ENCODE assay signal across 33 cellular contexts in genomic region chr20:54922636-54923035, GRCh38.
DNase-seq lines count a peak whose midpoint lies in the region; ATAC-seq, FAIRE-seq and TF ChIP-seq lines count a peak whose summit lies in the region.
"Had no signal": no experiment of that assay in that cellular context is flagged by ENCODE, and none has a peak within 500 bp of the region (broad histone marks: within the 10 kb centered on the region; RNA-seq: fewer than 3 reads in every experiment).

No MANE protein-coding gene starts in this region.

- ATAC-seq in HepG2 (no peak), right lobe of liver (no peak), HG03045 (IDR thresholded peaks at IDR 0.05; ENCODE audit: unreplicated experiment) (no peak), heart right ventricle (no peak)
- ATAC-seq: A549; CD8-positive, alpha-beta T cell had no signal

- BruUV-seq in HepG2 (replicated peaks; lab: Mats Ljungman, UMichigan) (no TSS peak), endothelial cell of umbilical vein (replicated peaks; lab: Mats Ljungman, UMichigan) (no TSS peak)

- no peak overlapping the region for H3K27ac ChIP-seq in HepG2 (ENCODE audit: extremely low read length, insufficient read depth, low read length)
- no peak overlapping the region for H3K27ac ChIP-seq in right lobe of liver
- no peak overlapping the region for H3K27ac ChIP-seq in endothelial cell of umbilical vein (ENCODE audit: insufficient read depth, low read depth, low read length)
- no peak overlapping the region for H3K27ac ChIP-seq in heart right ventricle
- H3K27ac ChIP-seq: 22Rv1; A549; BLaER1; BLaER1 treated with 17β-estradiol and CSF1 and Interleukin-3, amounts not matched to agents 10 nM and 100 nM; C4-2B had no signal

- H3K9ac ChIP-seq in HepG2 (ENCODE audit: insufficient read depth, low read depth, low read length) (no peak overlapping the region), endothelial cell of umbilical vein (replicated peaks; ENCODE audit: extremely low read depth, insufficient read depth, low read length) (no peak overlapping the region)
- H3K9ac ChIP-seq: BLaER1; BLaER1 treated with 17β-estradiol and CSF1 and Interleukin-3, amounts not matched to agents 10 nM and 100 nM had no signal

- no peaks in the 10 kb centered on the region for H4K20me1 ChIP-seq in HepG2 (ENCODE audit: insufficient read depth, low read length)
- no peaks in the 10 kb centered on the region for H4K20me1 ChIP-seq in endothelial cell of umbilical vein (replicated peaks; ENCODE audit: control insufficient read depth, extremely low read depth, insufficient read depth, low read length)
- H4K20me1 ChIP-seq: BLaER1; BLaER1 treated with 17β-estradiol and CSF1 and Interleukin-3, amounts not matched to agents 10 nM and 100 nM had no signal

- CTCF ChIA-PET in HepG2 (lab: Yijun Ruan, JAX; ENCODE audit: low intra/inter-chr PET ratio, low total read pairs), result no interaction called here
- CTCF ChIA-PET in endothelial cell of umbilical vein (lab: Charles Lee), result no interaction called here

- no peak overlapping the region for H3K4me3 ChIP-seq in HepG2 (replicated peaks in 1 of 3; ENCODE audit: insufficient read depth in 1 of 3, low read depth in 2 of 3, low read length in 3 of 3)
- no peak overlapping the region for H3K4me3 ChIP-seq in right lobe of liver
- H3K4me3 ChIP-seq in endothelial cell of umbilical vein (replicated peaks in 1 of 3; ENCODE audit: insufficient read depth in 1 of 3, low read depth in 1 of 3, low read length in 3 of 3), result no peak overlapping the region
- H3K4me3 ChIP-seq in heart right ventricle, result no peak overlapping the region
- H3K4me3 ChIP-seq: A549; BLaER1; BLaER1 treated with 17β-estradiol and CSF1 and Interleukin-3, amounts not matched to agents 10 nM and 100 nM had no signal

- no peak for DNase-seq in HepG2 (ENCODE audit: low spot score)
- no peak for DNase-seq in right lobe of liver
- no peak for DNase-seq in HTR-8/SVneo (ENCODE audit: insufficient read length, low spot score)
- no peak for DNase-seq in endothelial cell of umbilical vein (ENCODE audit: low read depth, low spot score)
- DNase-seq in heart right ventricle, result no peak
- DNase-seq: 8988T; ACHN; AML-193; BE2C; C1 segment of cervical spinal cord; Caco-2; Calu3; CD4-positive, alpha-beta memory T cell; CD4-positive, alpha-beta T cell; CD4-positive, CD25-positive, alpha-beta regulatory T cell; CD8-positive, alpha-beta memory T cell; CD8-positive, alpha-beta T cell; COR-L47; DMS 273 treated with DMSO at 0.1 percent for 48 hours; DMS153; DMS53; DMS79; DMS79 treated with DMSO at 0.1 percent for 48 hours; DND-41; EL had no signal

- H3K9me1 ChIP-seq in endothelial cell of umbilical vein (replicated peaks; ENCODE audit: control insufficient read depth, extremely low read depth, insufficient read depth, low read length), result no peaks in the 10 kb centered on the region

- intact Hi-C loops in HepG2 (cut with micrococcal nuclease; ENCODE audit: unreplicated experiment) (no loop called here), right lobe of liver (cut with DNase I) (no loop called here), endothelial cell of umbilical vein (cut with micrococcal nuclease) (no loop called here), heart right ventricle (cut with DNase I) (no loop called here)

- in situ Hi-C loops in HepG2 (cut with HindIII; ENCODE audit: extremely low pct_ligation_motif_present, low pct_unique_long_range_greater_than_20kb), result no loop called here

- peaks cover 77% of the 10 kb centered on the region for H3K9me3 ChIP-seq in HepG2 (ENCODE audit: low read length)
- H3K9me3 ChIP-seq in right lobe of liver, result no peaks in the 10 kb centered on the region
- H3K9me3 ChIP-seq in endothelial cell of umbilical vein (replicated peaks; ENCODE audit: control insufficient read depth, insufficient read depth, low read length), result peaks cover 2% of the 10 kb centered on the region
- H3K9me3 ChIP-seq in heart right ventricle, result no peaks in the 10 kb centered on the region
- H3K9me3 ChIP-seq: A549; BE2C; BLaER1; BLaER1 treated with 17β-estradiol and CSF1 and Interleukin-3, amounts not matched to agents 10 nM and 100 nM had no signal

- TF ChIP-seq POLR2A in HepG2 (IDR thresholded peaks at IDR 0.05; ENCODE audit: insufficient read depth in 1 of 2, low read depth in 2 of 2, low read length in 2 of 2) (no peak), right lobe of liver (IDR thresholded peaks at IDR 0.05) (no peak), endothelial cell of umbilical vein (IDR thresholded peaks at IDR 0.05; ENCODE audit: low read depth, low read length) (no peak)

- no peak for TF ChIP-seq RAD21 in HepG2 (CRISPR knock-in tag; IDR thresholded peaks at IDR 0.05)

- H2AFZ ChIP-seq in HepG2 (ENCODE audit: low read length) (no peak overlapping the region), endothelial cell of umbilical vein (ENCODE audit: low read depth, low read length) (no peak overlapping the region)

- POLR2A ChIA-PET in HepG2 (lab: Yijun Ruan, JAX), result no interaction called here
- POLR2A ChIA-PET in endothelial cell of umbilical vein (lab: Charles Lee), result no interaction called here

- no peak overlapping the region for H3K4me2 ChIP-seq in HepG2 (ENCODE audit: low read depth, low read length)
- H3K4me2 ChIP-seq in endothelial cell of umbilical vein (ENCODE audit: insufficient read depth, low read length), result no peak overlapping the region
- H3K4me2 ChIP-seq: A549; BLaER1; BLaER1 treated with 17β-estradiol and CSF1 and Interleukin-3, amounts not matched to agents 10 nM and 100 nM had no signal

- H3K4me1 ChIP-seq in HepG2 (ENCODE audit: insufficient read depth, low read length), result no peaks in the 10 kb centered on the region
- H3K4me1 ChIP-seq in right lobe of liver, result no peaks in the 10 kb centered on the region
- H3K4me1 ChIP-seq in endothelial cell of umbilical vein (ENCODE audit: control insufficient read depth, extremely low read depth, insufficient read depth, low read length), result no peaks in the 10 kb centered on the region
- H3K4me1 ChIP-seq in heart right ventricle, result no peaks in the 10 kb centered on the region
- H3K4me1 ChIP-seq: A549; BE2C; BLaER1; BLaER1 treated with 17β-estradiol and CSF1 and Interleukin-3, amounts not matched to agents 10 nM and 100 nM; Caco-2 had no signal

- TF ChIP-seq EP300 in HepG2 (IDR thresholded peaks at IDR 0.05; ENCODE audit: low read depth in 2 of 2, low read length in 2 of 2) (no peak), HepG2 (CRISPR knock-in tag; IDR thresholded peaks at IDR 0.05; ENCODE audit: borderline replicate concordance) (no peak)

- FAIRE-seq in HepG2 (lab: Jason Lieb, UNC) (no peak), HTR-8/SVneo (lab: Jason Lieb, UNC) (peak; percentile 23), endothelial cell of umbilical vein (lab: Jason Lieb, UNC) (no peak)
- FAIRE-seq: A204.1, A549, D721Med had no signal

- H3K79me2 ChIP-seq in HepG2 (ENCODE audit: insufficient read depth, low read length) (no peaks in the 10 kb centered on the region), endothelial cell of umbilical vein (ENCODE audit: control insufficient read depth, insufficient read depth, low read length) (no peaks in the 10 kb centered on the region)

- H3K27me3 ChIP-seq in HepG2 (ENCODE audit: control insufficient read depth in 1 of 2, insufficient read depth in 2 of 2, low read length in 2 of 2) (no peaks in the 10 kb centered on the region), right lobe of liver (no peaks in the 10 kb centered on the region), endothelial cell of umbilical vein (ENCODE audit: control insufficient read depth in 2 of 2, insufficient read depth in 2 of 2, low read length in 2 of 2) (no peaks in the 10 kb centered on the region), heart right ventricle (no peaks in the 10 kb centered on the region)
- H3K27me3 ChIP-seq: BE2C; BLaER1; BLaER1 treated with 17β-estradiol and CSF1 and Interleukin-3, amounts not matched to agents 10 nM and 100 nM had no signal

- WGBS in HepG2 (ENCODE audit: low lambda C conversion rate), result 1% methylated on average over 4 of the region's 4 CpGs
- WGBS in right lobe of liver (ENCODE audit: insufficient coverage, low coverage, low lambda C conversion rate, missing lambda C conversion rate), result 27% methylated on average over 4 of the region's 4 CpGs
- WGBS in heart right ventricle, 2 donors, result 58 to 62% methylated on average over 4 of the region's 4 CpGs

- TF ChIP-seq CTCF in HepG2 (CRISPR knock-in tag; IDR thresholded peaks at IDR 0.05), result no peak
- TF ChIP-seq CTCF in right lobe of liver (IDR thresholded peaks at IDR 0.05), result no peak
- no peak for TF ChIP-seq CTCF in endothelial cell of umbilical vein (IDR thresholded peaks at IDR 0.05; ENCODE audit: extremely low read depth in 1 of 2, insufficient read depth in 1 of 2, low read depth in 1 of 2, low read length in 2 of 2)
- TF ChIP-seq CTCF in heart right ventricle (IDR thresholded peaks at IDR 0.05), result no peak

- H3K36me3 ChIP-seq in HepG2 (replicated peaks in 1 of 2; ENCODE audit: control insufficient read depth in 1 of 2, insufficient read depth in 2 of 2, low read length in 2 of 2) (no peaks in the 10 kb centered on the region), right lobe of liver (no peaks in the 10 kb centered on the region), endothelial cell of umbilical vein (ENCODE audit: control insufficient read depth in 2 of 2, extremely low read depth in 1 of 2, insufficient read depth in 2 of 2, low read length in 2 of 2) (no peaks in the 10 kb centered on the region), heart right ventricle (no peaks in the 10 kb centered on the region)
- H3K36me3 ChIP-seq: BE2C; BLaER1; BLaER1 treated with 17β-estradiol and CSF1 and Interleukin-3, amounts not matched to agents 10 nM and 100 nM had no signal

- dilution Hi-C loops in endothelial cell of umbilical vein (cut with MboI; ENCODE audit: extremely low pct_ligation_motif_present, low sequenced_read_pairs), result no loop called here

TF ChIP-seq in HepG2, 621 proteins besides CTCF, POLR2A, EP300 and RAD21 (continues in another document):
- TF ChIP-seq SOX13 (IDR thresholded peaks at IDR 0.05) (no peak), SOX13 (CRISPR knock-in tag; conservative IDR thresholded peaks at IDR 0.05 in 1 of 2, IDR thresholded peaks at IDR 0.05 in 1 of 2) (no peak), POGZ (CRISPR knock-in tag; IDR thresholded peaks at IDR 0.05) (no peak)

TF ChIP-seq in endothelial cell of umbilical vein, 7 proteins besides CTCF, POLR2A, EP300 and RAD21:
- no peak for TF ChIP-seq GATA2 (IDR thresholded peaks at IDR 0.05; ENCODE audit: insufficient read depth, insufficient read length, low read depth, low read length)
- TF ChIP-seq, protein P1, sequence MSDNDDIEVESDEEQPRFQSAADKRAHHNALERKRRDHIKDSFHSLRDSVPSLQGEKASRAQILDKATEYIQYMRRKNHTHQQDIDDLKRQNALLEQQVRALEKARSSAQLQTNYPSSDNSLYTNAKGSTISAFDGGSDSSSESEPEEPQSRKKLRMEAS (IDR thresholded peaks at IDR 0.05; ENCODE audit: insufficient read depth, insufficient read length), result peak; percentile 7
